9 cellular contexts compared by ENCODE assay signal in genomic region chr2:235494716-235495372, GRCh38. TPM values are rescaled to one million over a fixed set of nuclear protein-coding genes. Genes with fewer than 3 reads are reported as not detected.
DNase-seq lines count a peak whose midpoint lies in the region; ATAC-seq and FAIRE-seq lines count a peak whose summit lies in the region.
"Had no signal": no experiment of that assay in that cellular context is flagged by ENCODE, and none has a peak within 500 bp of the region (broad histone marks: within the 10 kb centered on the region; RNA-seq: fewer than 3 reads in every experiment).

No MANE protein-coding gene starts in this region.

- peaks cover 7% of the 10 kb centered on the region for H3K36me3 Mint-ChIP-seq in T-helper 17 cell (ENCODE audit: low read depth)
- H3K36me3 Mint-ChIP-seq in naive thymus-derived CD4-positive, alpha-beta T cell = peaks cover 0 to 8% (median 4%) of the 10 kb centered on the region in 5 donors

- POLR2A ChIA-PET in naive thymus-derived CD4-positive, alpha-beta T cell (lab: Charles Lee) = no interaction called here

- no peak for ATAC-seq in T-helper 17 cell
- no peak for ATAC-seq in naive thymus-derived CD4-positive, alpha-beta T cell
- no peak for ATAC-seq in GM18517 (IDR thresholded peaks at IDR 0.05; ENCODE audit: unreplicated experiment)
- ATAC-seq: GM12878 had no signal

- FAIRE-seq in GM19239 (lab: Jason Lieb, UNC) = no peak
- FAIRE-seq: GM12878 had no signal

- intact Hi-C loops in naive thymus-derived CD4-positive, alpha-beta T cell (cut with micrococcal nuclease) = no loop called here

- peak; percentile 59 for DNase-seq in activated CD8-positive, alpha-beta memory T cell treated with anti-CD3 and anti-CD28 coated beads, Interleukin-2, amount 50 U/mL, for 48 hours
- DNase-seq in activated CD8-positive, alpha-beta memory T cell treated with anti-CD3 and anti-CD28 coated beads, Interleukin-2, amount 50 U/mL, for 4 hours = no peak
- no peak for DNase-seq in T-helper 17 cell
- peak; percentile 35 for DNase-seq in fibroblast of gingiva (ENCODE audit: low read depth)
- DNase-seq in naive thymus-derived CD4-positive, alpha-beta T cell = no peak
- DNase-seq in GM19239 (ENCODE audit: insufficient read length, low spot score) = no peak
- no peak for DNase-seq in DMS153 (lab: John Stamatoyannopoulos, UW)

- peak overlapping the region; percentile 52 for H3K4me3 Mint-ChIP-seq in T-helper 17 cell
- peak overlapping the region in 9 of 10 donors; percentile 35 to 82 (median 69) for H3K4me3 Mint-ChIP-seq in naive thymus-derived CD4-positive, alpha-beta T cell

- H3K4me3 ChIP-seq in naive thymus-derived CD4-positive, alpha-beta T cell (ENCODE audit: low read length) = no peak overlapping the region
- H3K4me3 ChIP-seq: GM12878 had no signal

- peaks cover 79% of the 10 kb centered on the region for H3K27me3 Mint-ChIP-seq in T-helper 17 cell
- H3K27me3 Mint-ChIP-seq in naive thymus-derived CD4-positive, alpha-beta T cell = peaks cover 58 to 76% (median 65%) of the 10 kb centered on the region in 5 donors

- CTCF ChIA-PET in naive thymus-derived CD4-positive, alpha-beta T cell (lab: Charles Lee) = no interaction called here

- H3K27ac ChIP-seq in naive thymus-derived CD4-positive, alpha-beta T cell (ENCODE audit: low read depth, low read length) = no peak overlapping the region

- H3K9me3 Mint-ChIP-seq in naive thymus-derived CD4-positive, alpha-beta T cell = peaks cover 0 to 10% (median 3%) of the 10 kb centered on the region in 11 donors

- no peaks in the 10 kb centered on the region for H3K9me3 ChIP-seq in T-helper 17 cell (ENCODE audit: control insufficient read depth, low read length, poor library complexity, severe bottlenecking)
- no peaks in the 10 kb centered on the region for H3K9me3 ChIP-seq in naive thymus-derived CD4-positive, alpha-beta T cell (ENCODE audit: control insufficient read depth in 2 of 3, low read length in 3 of 3)

- no peaks in the 10 kb centered on the region for H3K36me3 ChIP-seq in naive thymus-derived CD4-positive, alpha-beta T cell (ENCODE audit: control insufficient read depth in 2 of 3, insufficient read depth in 3 of 3, low read length in 3 of 3)

- H3K4me1 Mint-ChIP-seq in T-helper 17 cell = peaks cover 6% of the 10 kb centered on the region
- peaks cover 2 to 26% (median 18%) of the 10 kb centered on the region in 7 donors for H3K4me1 Mint-ChIP-seq in naive thymus-derived CD4-positive, alpha-beta T cell

- H3K27ac Mint-ChIP-seq in T-helper 17 cell = no peak overlapping the region
- H3K27ac Mint-ChIP-seq in naive thymus-derived CD4-positive, alpha-beta T cell = no peak overlapping the region

- H3K27me3 ChIP-seq in naive thymus-derived CD4-positive, alpha-beta T cell (ENCODE audit: control insufficient read depth in 2 of 2, insufficient read depth in 2 of 2, low read length in 2 of 2) = peaks cover 0 to 6% of the 10 kb centered on the region in 2 donors

- H3K4me1 ChIP-seq in naive thymus-derived CD4-positive, alpha-beta T cell (ENCODE audit: control insufficient read depth in 2 of 2, insufficient read depth in 2 of 2, low read length in 2 of 2) = no peaks in the 10 kb centered on the region

RNA-seq across cellular contexts. Expression of gene AGAP1, which starts 1.0 kb away (rescaled TPM):
- 10 to 100 TPM in 1 of 2 donors, 1 to 10 TPM in 1; 7.6 to 16.8 TPM for total RNA-seq in T-helper 17 cell
- 1 to 10 TPM in 2 of 5 experiments, under 1 TPM in 3; 0.35 to 9.6 (median 0.85) TPM for total RNA-seq in naive thymus-derived CD4-positive, alpha-beta T cell
- not detected for polyA plus RNA-seq in naive thymus-derived CD4-positive, alpha-beta T cell

Comparison
In these comparisons a context has a peak if more than half of its experiments do, and no peak if none do; other contexts are left out.
1. DNase-seq: peak in activated CD8-positive, alpha-beta memory T cell treated with anti-CD3 and anti-CD28 coated beads, Interleukin-2, amount 50 U/mL, for 48 hours (single experiment) and fibroblast of gingiva (single experiment); none in activated CD8-positive, alpha-beta memory T cell treated with anti-CD3 and anti-CD28 coated beads, Interleukin-2, amount 50 U/mL, for 4 hours (single experiment), T-helper 17 cell (0 of 3), naive thymus-derived CD4-positive, alpha-beta T cell (0 of 9), GM19239 (single experiment) and DMS153 (single experiment).